ENCODE assay signal across 1 cellular context in the genomic region with DNA sequence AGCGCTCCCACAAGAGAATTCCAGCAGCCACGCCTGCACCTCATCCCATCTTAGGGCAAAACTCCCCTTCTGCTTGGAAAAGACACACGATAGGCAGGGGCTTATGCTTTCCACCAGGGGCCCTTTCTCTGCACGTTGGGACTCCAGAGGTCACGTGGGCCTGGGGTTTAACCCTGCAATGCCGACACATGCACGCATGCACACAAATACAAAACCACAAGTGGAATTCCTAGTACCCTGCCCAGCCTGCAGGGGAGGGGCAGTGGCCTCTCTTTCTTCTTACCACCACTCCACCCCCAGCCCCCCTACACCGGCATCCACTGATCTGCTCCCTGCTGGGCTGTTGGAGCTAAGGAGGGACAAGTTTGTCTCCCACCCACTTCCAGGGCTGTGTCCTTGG.
TF ChIP-seq lines count a peak whose summit lies in the region.

No MANE protein-coding gene starts in this region.

TF ChIP-seq in neural cell, 6 proteins besides CTCF, POLR2A, EP300 and RAD21 (continued from another document):
- TF ChIP-seq SMC3 (conservative IDR thresholded peaks at IDR 0.05; ENCODE audit: poor library complexity) (no peak), EZH2 (IDR thresholded peaks at IDR 0.05; ENCODE audit: borderline replicate concordance, insufficient read depth, low read length, poor library complexity, severe bottlenecking) (no peak)
